In genomic region chr1:63356234-63356633, GRCh38 we compare ENCODE assay signal across 12 cellular contexts. TPM values are rescaled to one million over a fixed set of nuclear protein-coding genes. Genes with fewer than 3 reads are reported as not detected.
A peak's percentile ranks its signal among the peaks of the same experiment; 100 is the strongest.
DNase-seq lines count a peak whose midpoint lies in the region; TF ChIP-seq lines count a peak whose summit lies in the region.
"Not testable (repeated sequence)": the region's sequence is repeated elsewhere in the genome, so short reads cannot be mapped to it uniquely, and the experiment has no call there.
"Had no signal": no experiment of that assay in that cellular context is flagged by ENCODE, and none has a peak within 500 bp of the region (broad histone marks: within the 10 kb centered on the region; RNA-seq: fewer than 3 reads in every experiment).

No MANE protein-coding gene starts in this region.

- intact Hi-C loops in A673 (cut with micrococcal nuclease; ENCODE audit: unreplicated experiment): loop anchor here (1.0 kb wide), 1 partner anchor 431 kb away; no protein-coding TSS in a partner anchor

- not testable (repeated sequence) for TF ChIP-seq CTCF in A673 (conservative IDR thresholded peaks at IDR 0.05; ENCODE audit: low read depth, low read length); HEK293 (tag by site-specific recombination; IDR thresholded peaks at IDR 0.05)

- H3K9me3 ChIP-seq in A673 (ENCODE audit: low read depth, low read length, poor library complexity, severe bottlenecking); HEK293 (ENCODE audit: control insufficient read depth, insufficient read depth, low read depth, low read length); Karpas-422 (ENCODE audit: low read length); SK-N-MC (ENCODE audit: low read depth, low read length): not testable (repeated sequence)

- H3K79me2 ChIP-seq in Karpas-422 (ENCODE audit: low read length): not testable (repeated sequence)

- not testable (repeated sequence) for H4K20me1 ChIP-seq in Karpas-422 (ENCODE audit: insufficient read depth, low read depth, low read length)

- CTCF ChIA-PET in A673 (lab: Charles Lee): not testable (repeated sequence)
- CTCF ChIA-PET in HEK293 (lab: Yijun Ruan, JAX): interaction anchor here (0.7 to 1.2 kb wide), 3 partner anchors 12 to 194 kb away, joined by 3 to 4 read pairs (median 3); no protein-coding TSS in a partner anchor

- DNase-seq in A673 (ENCODE audit: low spot score) (peak; percentile 61), Karpas-422 (peak; percentile 6), SK-N-MC (ENCODE audit: low read depth, low spot score) (peak; percentile 79)

- H3K27ac ChIP-seq in A673 (ENCODE audit: low read depth, low read length, poor library complexity, severe bottlenecking); HEK293 (ENCODE audit: extremely low read depth, low read depth, low read length); Karpas-422 (ENCODE audit: low read length): not testable (repeated sequence)
- H3K27ac ChIP-seq in SK-N-MC: peak overlapping the region; percentile 86

- H3K27me3 ChIP-seq in A673 (replicated peaks; ENCODE audit: insufficient read depth, low read depth, low read length, poor library complexity); Karpas-422 (ENCODE audit: low read length): not testable (repeated sequence)

- not testable (repeated sequence) for H3K4me2 ChIP-seq in Karpas-422 (ENCODE audit: low read depth, low read length, poor library complexity, severe bottlenecking)

- H2AFZ ChIP-seq in Karpas-422 (ENCODE audit: low read length): not testable (repeated sequence)

- not testable (repeated sequence) for BruUV-seq in A673 (replicated peaks; lab: Mats Ljungman, UMichigan)

- not testable (repeated sequence) for H3K36me3 ChIP-seq in A673 (ENCODE audit: insufficient read depth, low read length, poor library complexity, severe bottlenecking); HEK293 (ENCODE audit: control insufficient read depth in 2 of 2, insufficient read depth in 1 of 2, low read length in 2 of 2); Karpas-422 (ENCODE audit: insufficient read depth, low read length); SK-N-MC (ENCODE audit: insufficient read depth, low read length)

- not testable (repeated sequence) for H3K9ac ChIP-seq in Karpas-422 (ENCODE audit: low read length); SK-N-MC (ENCODE audit: insufficient read length)

- not testable (repeated sequence) for H3K9me2 ChIP-seq in Karpas-422 (replicated peaks; ENCODE audit: insufficient read depth, low read length)

- POLR2A ChIA-PET in A673 (lab: Charles Lee; ENCODE audit: low non-redundant PET): interaction anchor here (0.6 to 0.7 kb wide), 2 partner anchors 51 to 85 kb away, joined by 4 to 6 read pairs; no protein-coding TSS in a partner anchor
- POLR2A ChIA-PET in HEK293 (lab: Yijun Ruan, JAX): not testable (repeated sequence)

- not testable (repeated sequence) for H3K4me3 ChIP-seq in A673 (ENCODE audit: low read depth, low read length, poor library complexity, severe bottlenecking); HEK293 (ENCODE audit: low read depth, low read length); Karpas-422 (ENCODE audit: low read length); SK-N-MC

- not testable (repeated sequence) for H3K4me1 ChIP-seq in A673 (ENCODE audit: insufficient read depth, low read length, poor library complexity, severe bottlenecking); HEK293 (ENCODE audit: control insufficient read depth, insufficient read depth, low read length); Karpas-422 (ENCODE audit: low read length)

TF ChIP-seq in HEK293, 187 proteins besides CTCF, POLR2A, EP300 and RAD21:
- peak; percentile 92 for TF ChIP-seq ZNF366 (tag by site-specific recombination; conservative IDR thresholded peaks at IDR 0.05)
TF ChIP-seq in HEK293: peak in this region for 1; not testable (repeated sequence) for 186.

RNA-seq across cellular contexts. Expression of gene ALG6, which starts 11.2 kb away (rescaled TPM):
- 33.0 and 33.4 TPM in 2 replicates for total RNA-seq in A673 (2021)
- 37.7 and 101 TPM in 2 replicates for total RNA-seq in Karpas-422 (2014; rRNA removed; shearing (Covaris generic); ENCODE audit: low replicate concordance)

RNA-seq across cellular contexts. Expression of gene FOXD3, which starts 33.9 kb away (rescaled TPM):
- total RNA-seq in A673 (2021): 4.5 and 4.7 TPM in 2 replicates
- total RNA-seq in Karpas-422 (2014; rRNA removed; shearing (Covaris generic); ENCODE audit: low replicate concordance): not detected in 2 replicates
- total RNA-seq: A172; B cell; Caco-2; CD4-positive, alpha-beta memory T cell; CD4-positive, alpha-beta T cell; CD4-positive, CD25-positive, alpha-beta regulatory T cell; CD8-positive, alpha-beta memory T cell; CD8-positive, alpha-beta T cell had no signal

Comparison
In these comparisons a context has a peak if more than half of its experiments do, and no peak if none do; other contexts are left out.
1. DNase-seq: peak in every context shown above with its lines; median percentile 79 in SK-N-MC; 61 in A673; 6 in Karpas-422.